ENCODE assay signal across 22 cellular contexts in the genomic region with DNA sequence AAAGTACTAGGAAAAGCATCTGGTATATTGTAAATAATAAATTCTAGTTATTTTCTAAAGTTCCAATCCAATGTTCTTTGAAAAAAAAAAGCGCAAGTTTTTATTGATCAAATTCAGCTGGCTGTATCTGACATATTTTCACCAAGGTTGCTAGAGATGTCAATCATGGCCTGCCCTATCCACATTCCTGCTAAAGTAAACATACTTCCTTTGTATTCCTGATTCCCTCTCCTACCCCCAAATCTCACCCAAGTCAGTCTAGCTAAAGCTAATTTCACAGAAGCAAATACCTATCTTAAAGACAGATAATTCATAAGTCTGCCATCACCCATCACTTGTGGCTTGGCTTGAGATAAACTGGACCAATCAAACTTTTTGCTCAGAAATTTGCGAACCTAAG.
"Had no signal": no experiment of that assay in that cellular context is flagged by ENCODE, and none has a peak within 500 bp of the region (broad histone marks: within the 10 kb centered on the region; RNA-seq: fewer than 3 reads in every experiment).

No MANE protein-coding gene starts in this region.

- H3K27ac Mint-ChIP-seq: activated CD4-positive, alpha-beta T cell treated with anti-CD3 and anti-CD28 coated beads, Interleukin-2, amount 10 ng/mL, durations not matched to agents 7 days and 5 days; activated CD8-positive, alpha-beta T cell treated with anti-CD3 and anti-CD28 coated beads, Interleukin-2, amount 10 ng/mL, durations not matched to agents 7 days and 5 days; activated naive CD4-positive, alpha-beta T cell treated with anti-CD3 and anti-CD28 coated beads, Interleukin-2, amount 10 ng/mL, durations not matched to agents 7 days and 5 days had no signal

- H3K27ac ChIP-seq: adrenal gland, cardiac muscle cell, foreskin keratinocyte, hepatocyte, psoas muscle, stomach, vagina had no signal

- H3K27me3 Mint-ChIP-seq: activated CD4-positive, alpha-beta T cell treated with anti-CD3 and anti-CD28 coated beads, Interleukin-2, amount 10 ng/mL, durations not matched to agents 7 days and 5 days; activated naive CD4-positive, alpha-beta T cell treated with anti-CD3 and anti-CD28 coated beads, Interleukin-2, amount 10 ng/mL, durations not matched to agents 7 days and 5 days; T-cell had no signal

- H3K27me3 ChIP-seq: adrenal gland, cardiac muscle cell, dorsolateral prefrontal cortex, foreskin keratinocyte, hepatocyte, stomach, vagina had no signal

- H3K4me2 ChIP-seq: hepatocyte had no signal

- H3K4me1 Mint-ChIP-seq: activated naive CD4-positive, alpha-beta T cell treated with anti-CD3 and anti-CD28 coated beads, Interleukin-2, amount 10 ng/mL, durations not matched to agents 7 days and 5 days had no signal

- DNase-seq: activated CD4-positive, alpha-beta T cell treated with anti-CD3 and anti-CD28 coated beads, Interleukin-2, amount 10 ng/mL, durations not matched to agents 7 days and 5 days; activated CD4-positive, CD25-positive, alpha-beta regulatory T cell; activated CD8-positive, alpha-beta T cell treated with anti-CD3 and anti-CD28 coated beads, Interleukin-2, amount 10 ng/mL, durations not matched to agents 7 days and 5 days; activated naive CD4-positive, alpha-beta T cell treated with anti-CD3 and anti-CD28 coated beads, Interleukin-2, amount 10 ng/mL, durations not matched to agents 7 days and 5 days; activated T-cell treated with anti-CD3 and anti-CD28 coated beads, Interleukin-2, amount 50 U/mL, for 4 hours; adrenal gland; dorsolateral prefrontal cortex; foreskin keratinocyte; islet precursor cell; psoas muscle; right cardiac atrium; small intestine; stimulated activated CD4-positive, alpha-beta T cell treated with anti-CD3 and anti-CD28 coated beads, Interleukin-15, amount 100 ng/mL, for 24 hours; stimulated activated CD4-positive, alpha-beta T cell treated with anti-CD3 and anti-CD28 coated beads, Interleukin-2, amount 100 ng/mL, for 48 hours; stomach; T-cell; T-helper 9 cell; trophoblast cell had no signal

- H2AFZ ChIP-seq: hepatocyte had no signal

- H3K9me3 ChIP-seq: adrenal gland, psoas muscle, stomach, vagina had no signal

- FAIRE-seq: small intestine had no signal

- H3K4me3 Mint-ChIP-seq: activated CD4-positive, alpha-beta T cell treated with anti-CD3 and anti-CD28 coated beads, Interleukin-2, amount 10 ng/mL, durations not matched to agents 7 days and 5 days; activated CD8-positive, alpha-beta T cell treated with anti-CD3 and anti-CD28 coated beads, Interleukin-2, amount 10 ng/mL, durations not matched to agents 7 days and 5 days; activated naive CD4-positive, alpha-beta T cell treated with anti-CD3 and anti-CD28 coated beads, Interleukin-2, amount 10 ng/mL, durations not matched to agents 7 days and 5 days; activated T-cell treated with anti-CD3 and anti-CD28 coated beads, Interleukin-2, amount 50 U/mL, for 4 hours; T-cell had no signal

- H3K36me3 ChIP-seq: adrenal gland, cardiac muscle cell, vagina had no signal

- H3K9me3 Mint-ChIP-seq: activated CD4-positive, alpha-beta T cell treated with anti-CD3 and anti-CD28 coated beads, Interleukin-2, amount 10 ng/mL, durations not matched to agents 7 days and 5 days; activated naive CD4-positive, alpha-beta T cell treated with anti-CD3 and anti-CD28 coated beads, Interleukin-2, amount 10 ng/mL, durations not matched to agents 7 days and 5 days; activated T-cell treated with anti-CD3 and anti-CD28 coated beads, Interleukin-2, amount 50 U/mL, for 4 hours; T-cell had no signal

- H3K4me3 ChIP-seq: adrenal gland, cardiac muscle cell, dorsolateral prefrontal cortex, hepatocyte, lung, psoas muscle, stomach, vagina had no signal

- ATAC-seq: activated CD8-positive, alpha-beta T cell treated with anti-CD3 and anti-CD28 coated beads, Interleukin-2, amount 10 ng/mL, durations not matched to agents 7 days and 5 days; activated T-cell treated with anti-CD3 and anti-CD28 coated beads, Interleukin-2, amount 50 U/mL, for 4 hours; foreskin keratinocyte; right cardiac atrium; T-cell had no signal
